13 cellular contexts compared by ENCODE assay signal in the genomic region with DNA sequence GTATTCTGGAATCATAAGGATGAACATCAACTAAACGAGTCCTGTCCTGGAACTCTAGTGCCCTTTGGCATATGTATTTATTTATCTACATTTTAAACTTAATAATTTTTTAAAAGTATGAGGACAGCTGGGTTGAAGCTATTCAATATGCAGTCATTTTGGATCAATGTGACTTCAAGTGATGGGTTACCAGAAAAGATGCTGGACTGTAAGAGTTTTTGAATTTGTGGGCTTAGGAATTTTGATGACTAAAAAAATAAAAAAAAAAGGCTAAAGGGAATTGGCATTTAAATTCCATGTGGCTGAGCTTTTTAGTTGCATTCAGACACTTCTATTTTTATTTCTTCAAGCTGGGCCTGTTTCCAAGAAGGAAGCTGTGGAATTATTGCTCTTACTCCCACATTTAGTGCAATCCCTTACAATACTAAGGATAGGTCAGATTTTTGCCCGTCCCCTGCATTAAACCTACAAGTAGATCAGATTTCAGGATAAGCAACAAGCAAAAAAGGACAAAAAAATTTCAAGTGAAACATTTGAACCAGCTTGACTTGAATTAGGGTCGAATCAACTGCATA.
DNase-seq lines count a peak whose midpoint lies in the region; ATAC-seq, FAIRE-seq and TF ChIP-seq lines count a peak whose summit lies in the region.
"Had no signal": no experiment of that assay in that cellular context is flagged by ENCODE, and none has a peak within 500 bp of the region (broad histone marks: within the 10 kb centered on the region; RNA-seq: fewer than 3 reads in every experiment).

No MANE protein-coding gene starts in this region.

- intact Hi-C loops in body of pancreas (cut with DNase I), result no loop called here
- intact Hi-C loops in spleen (cut with DNase I; ENCODE audit: low total_unique reads), result no loop called here

- H3K4me1 ChIP-seq in GM23248 (ENCODE audit: insufficient read depth) (peaks cover 58% of the 10 kb centered on the region), body of pancreas (peaks cover 29% of the 10 kb centered on the region), spleen (peaks cover 0 to 24% (median 5%) of the 10 kb centered on the region in 6 donors)
- H3K4me1 ChIP-seq: colonic mucosa had no signal

- in situ Hi-C loops in GM23248 (cut with MboI), result no loop called here

- peak overlapping the region; percentile 54 for H3K4me2 ChIP-seq in GM23248 (ENCODE audit: unreplicated experiment)

- H2AFZ ChIP-seq in GM23248, result no peak overlapping the region

- TF ChIP-seq CTCF in body of pancreas (IDR thresholded peaks at IDR 0.05), result no peak
- no peak for TF ChIP-seq CTCF in spleen (IDR thresholded peaks at IDR 0.05 in 8 of 11, conservative IDR thresholded peaks at IDR 0.05 in 3 of 11)

- 0 out of 2 replicates have a peak overlapping the region, but pooled peaks have one; percentile 0 for H3K9ac ChIP-seq in GM23248

- H3K36me3 ChIP-seq in GM23248 (ENCODE audit: low read depth) (no peaks in the 10 kb centered on the region), body of pancreas (replicated peaks in 1 of 2; ENCODE audit: insufficient read depth in 1 of 2, low read depth in 2 of 2) (no peaks in the 10 kb centered on the region), spleen (no peaks in the 10 kb centered on the region)
- H3K36me3 ChIP-seq: colonic mucosa had no signal

- peaks cover 63% of the 10 kb centered on the region for H3F3A ChIP-seq in GM23248 (ENCODE audit: insufficient read depth)

- H4K20me1 ChIP-seq in GM23248 (ENCODE audit: insufficient read depth), result no peaks in the 10 kb centered on the region

- 0 to 1% methylated on average over 3 of the region's 3 CpGs for WGBS in GM23248 (ENCODE audit: low coverage in 1 of 2, low lambda C conversion rate in 2 of 2, missing lambda C conversion rate in 2 of 2), 2 experiments
- WGBS in body of pancreas, 2 donors, result 35% methylated on average over 3 of the region's 3 CpGs
- 47 to 67% (median 63%) methylated on average over 3 of the region's 3 CpGs for WGBS in spleen, 5 donors

- peak; percentile 13 for FAIRE-seq in islet of Langerhans (lab: Jason Lieb, UNC)

- H3K79me2 ChIP-seq in GM23248 (ENCODE audit: insufficient read depth), result no peaks in the 10 kb centered on the region

- no peaks in the 10 kb centered on the region for H3K27me3 ChIP-seq in GM23248 (replicated peaks; ENCODE audit: insufficient read depth)
- H3K27me3 ChIP-seq in body of pancreas, result no peaks in the 10 kb centered on the region
- H3K27me3 ChIP-seq in spleen (replicated peaks in 1 of 7), result no peaks in the 10 kb centered on the region
- H3K27me3 ChIP-seq: colonic mucosa had no signal

- H3K4me3 ChIP-seq in GM23248 (peak overlapping the region; percentile 2; the same call in 1 of the 2 replicates), body of pancreas (no peak overlapping the region), spleen (no peak overlapping the region)
- H3K4me3 ChIP-seq: colonic mucosa had no signal

- DNase-seq in GM23248 (peak; percentile 88), body of pancreas (peak in 1 of 4 donors; percentile 32), spleen (no peak), SHP77 (lab: John Stamatoyannopoulos, UW) (no peak), HK-2 (ENCODE audit: unreplicated experiment) (no peak)
- DNase-seq: activated CD8-positive, alpha-beta memory T cell treated with anti-CD3 and anti-CD28 coated beads for 24 hours; colonic mucosa; DND-41; NCI-H187 treated with DMSO at 0.1 percent for 48 hours; stimulated activated CD4-positive, alpha-beta T cell treated with anti-CD3 and anti-CD28 coated beads, Interleukin-2, amount 100 ng/mL, for 48 hours had no signal

- H3K27ac ChIP-seq in GM23248 (peak overlapping the region; percentile 63), body of pancreas (peak overlapping the region; percentile 53 to 86 (median 76)), spleen (peak overlapping the region in 7 of 8 donors; percentile 64 to 89 (median 80))
- H3K27ac ChIP-seq: colonic mucosa had no signal

- ATAC-seq in body of pancreas (peak; percentile 53), GM21529 (IDR thresholded peaks at IDR 0.05; ENCODE audit: unreplicated experiment) (no peak), GM19467 (IDR thresholded peaks at IDR 0.05; ENCODE audit: unreplicated experiment) (no peak)

- TF ChIP-seq POLR2A in body of pancreas (IDR thresholded peaks at IDR 0.05), result no peak
- no peak for TF ChIP-seq POLR2A in spleen (IDR thresholded peaks at IDR 0.05)

- 0 out of 2 replicates have a peak, but pooled peaks cover 5% of the 10 kb centered on the region for H3K9me2 ChIP-seq in GM23248 (ENCODE audit: insufficient read depth)

- no peaks in the 10 kb centered on the region for H3K9me3 ChIP-seq in GM23248 (ENCODE audit: low read depth)
- no peaks in the 10 kb centered on the region for H3K9me3 ChIP-seq in body of pancreas
- no peaks in the 10 kb centered on the region for H3K9me3 ChIP-seq in spleen
- H3K9me3 ChIP-seq: colonic mucosa had no signal
